8 cellular contexts compared by ENCODE assay signal in the genomic region with DNA sequence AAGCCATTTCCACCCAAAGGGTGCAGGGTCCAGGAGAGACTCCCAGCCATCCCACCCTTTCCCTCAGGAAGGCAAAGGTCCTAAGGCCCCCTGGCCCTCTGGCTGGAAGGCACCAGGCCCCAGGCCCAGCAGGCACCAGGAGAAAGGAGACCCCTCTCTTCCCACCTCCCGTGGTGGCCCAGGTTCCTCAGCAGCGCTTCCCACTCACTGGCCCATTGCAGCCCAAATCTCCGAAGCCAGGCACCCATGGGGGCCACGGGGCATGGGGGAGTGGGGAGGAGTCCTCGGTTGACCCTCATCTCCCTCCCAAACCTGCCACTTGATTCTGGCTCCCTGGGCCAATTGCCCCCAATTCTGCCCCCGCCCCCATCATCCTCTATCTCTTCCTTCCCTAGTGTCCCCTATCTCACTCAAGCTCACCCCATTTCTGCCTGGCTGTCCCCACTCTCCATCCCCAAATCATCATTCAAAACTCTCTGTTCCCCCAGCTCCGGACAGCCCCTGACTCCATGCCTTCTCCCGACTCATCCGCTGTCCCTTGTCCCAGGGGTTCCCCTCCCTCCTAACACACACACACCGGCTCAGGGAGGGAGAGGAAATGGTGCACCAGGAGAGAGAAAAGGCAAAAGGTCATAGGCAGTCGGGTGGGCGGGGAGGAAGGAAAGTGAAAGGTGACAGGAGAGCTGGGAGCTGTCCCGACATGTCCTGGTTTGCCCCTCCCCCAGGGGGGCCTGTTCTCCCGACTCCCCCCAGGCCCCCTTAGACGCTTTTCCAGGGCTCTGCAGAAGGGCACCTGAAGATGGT. TPM values are rescaled to one million over a fixed set of nuclear protein-coding genes. Genes with fewer than 3 reads are reported as not detected.
A peak's percentile ranks its signal among the peaks of the same experiment; 100 is the strongest.
DNase-seq lines count a peak whose midpoint lies in the region; ATAC-seq and TF ChIP-seq lines count a peak whose summit lies in the region.

No MANE protein-coding gene starts in this region.

- POLR2A ChIA-PET in A673 (lab: Charles Lee; ENCODE audit: low non-redundant PET): interaction anchor here (0.5 kb wide), 1 partner anchor 607 kb away, joined by 3 read pairs; no protein-coding TSS in a partner anchor
- POLR2A ChIA-PET in IMR-90 (lab: Charles Lee; ENCODE audit: unreplicated experiment): interaction anchor here (0.5 to 0.8 kb wide), 2 partner anchors 33 to 137 kb away, joined by 3 to 4 read pairs; no protein-coding TSS in a partner anchor

- no peak overlapping the region for H3K27ac ChIP-seq in A673 (ENCODE audit: low read depth, low read length, poor library complexity, severe bottlenecking)
- H3K27ac ChIP-seq in IMR-90 (ENCODE audit: insufficient read depth, low read length): peak overlapping the region; percentile 100

- H3K27me3 Mint-ChIP-seq in central memory CD8-positive, alpha-beta T cell: peaks cover 44% of the 10 kb centered on the region
- H3K27me3 Mint-ChIP-seq in naive B cell: peaks cover 28 to 60% (median 47%) of the 10 kb centered on the region in 3 donors

- dilution Hi-C loops in IMR-90 (cut with HindIII; ENCODE audit: low sequenced_read_pairs, unreplicated experiment): no loop called here

- peak overlapping the region; percentile 94 for H3K4me2 ChIP-seq in IMR-90 (ENCODE audit: low read depth, low read length)

- TF ChIP-seq CTCF in A673 (conservative IDR thresholded peaks at IDR 0.05; ENCODE audit: low read depth, low read length) (no peak), IMR-90 (conservative IDR thresholded peaks at IDR 0.05; ENCODE audit: low read depth, low read length) (no peak)

- H3K9ac ChIP-seq in IMR-90 (ENCODE audit: low read depth, low read length): peak overlapping the region; percentile 100

- peak overlapping the region; percentile 94 for H2BK5ac ChIP-seq in IMR-90 (ENCODE audit: low read depth, low read length, poor library complexity, severe bottlenecking)

- TF ChIP-seq RAD21 in IMR-90 (IDR thresholded peaks at IDR 0.05; ENCODE audit: low read length): no peak

- no CpG with 5 or more reads among the region's 15 CpGs for WGBS in IMR-90 (ENCODE audit: extremely low coverage in 2 of 2, insufficient read length in 1 of 2), 2 experiments

- CTCF ChIA-PET in A673 (lab: Charles Lee): no interaction called here
- CTCF ChIA-PET in IMR-90 (lab: Yijun Ruan, JAX): no interaction called here

- in situ Hi-C loops in IMR-90 (cut with MboI; ENCODE audit: low sequenced_read_pairs): no loop called here

- peak overlapping the region; percentile 77 for H3K4me3 Mint-ChIP-seq in central memory CD8-positive, alpha-beta T cell
- peak overlapping the region in 6 of 8 donors; percentile 63 to 82 (median 76) for H3K4me3 Mint-ChIP-seq in naive B cell

- TF ChIP-seq POLR2A in IMR-90 (IDR thresholded peaks at IDR 0.05; ENCODE audit: low read depth, low read length): peak; percentile 25
- TF ChIP-seq POLR2A in GM18505 (IDR thresholded peaks at IDR 0.05; ENCODE audit: borderline replicate concordance, extremely low read depth, insufficient read depth, insufficient read length): no peak

- H3K36me3 ChIP-seq in A673 (ENCODE audit: insufficient read depth, low read length, poor library complexity, severe bottlenecking) (no peaks in the 10 kb centered on the region), IMR-90 (ENCODE audit: control insufficient read depth, insufficient read depth, low read length) (peaks cover 47% of the 10 kb centered on the region)

- peaks cover 25% of the 10 kb centered on the region for H3K9me1 ChIP-seq in IMR-90 (ENCODE audit: insufficient read depth, low read length)

- H4K91ac ChIP-seq in IMR-90 (ENCODE audit: insufficient read depth, low read depth, low read length): peak overlapping the region; percentile 99

- intact Hi-C loops in A673 (cut with micrococcal nuclease; ENCODE audit: unreplicated experiment): no loop called here
- intact Hi-C loops in IMR-90 (cut with micrococcal nuclease): loop anchor here (5.0 kb wide), 1 partner anchor 88 kb away; no protein-coding TSS in a partner anchor

- ATAC-seq in IMR-90 (ENCODE audit: low read depth) (peak; percentile 1), naive B cell (ENCODE audit: low read depth in 2 of 2) (no peak), GM21825 (IDR thresholded peaks at IDR 0.05; ENCODE audit: unreplicated experiment) (no peak), GM18505 (IDR thresholded peaks at IDR 0.05; ENCODE audit: unreplicated experiment) (no peak)
- no peak for ATAC-seq in central memory CD8-positive, alpha-beta T cell (replicated peaks; ENCODE audit: extremely low read depth, poor library complexity, severe bottlenecking)

- H3K27ac Mint-ChIP-seq in central memory CD8-positive, alpha-beta T cell (ENCODE audit: low read depth): no peak overlapping the region
- H3K27ac Mint-ChIP-seq in naive B cell: no peak overlapping the region

- peak overlapping the region; percentile 99 for H2BK120ac ChIP-seq in IMR-90 (ENCODE audit: low read depth, low read length)

- H3K36me3 Mint-ChIP-seq in central memory CD8-positive, alpha-beta T cell (ENCODE audit: insufficient read depth): peaks cover 2% of the 10 kb centered on the region
- peaks cover 0 to 8% of the 10 kb centered on the region in 2 donors for H3K36me3 Mint-ChIP-seq in naive B cell

- H3K9me3 ChIP-seq in A673 (ENCODE audit: low read depth, low read length, poor library complexity, severe bottlenecking): no peaks in the 10 kb centered on the region
- no peaks in the 10 kb centered on the region for H3K9me3 ChIP-seq in IMR-90 (ENCODE audit: control insufficient read depth, insufficient read depth, low read length)

- peaks cover 2% of the 10 kb centered on the region for H3K27me3 ChIP-seq in A673 (replicated peaks; ENCODE audit: insufficient read depth, low read depth, low read length, poor library complexity)
- no peaks in the 10 kb centered on the region for H3K27me3 ChIP-seq in IMR-90 (ENCODE audit: control insufficient read depth, insufficient read depth, low read length)

- H2BK15ac ChIP-seq in IMR-90 (ENCODE audit: low read depth, low read length): peak overlapping the region; percentile 100

- peaks cover 28% of the 10 kb centered on the region for H3K4me1 Mint-ChIP-seq in central memory CD8-positive, alpha-beta T cell
- peaks cover 27 to 36% (median 29%) of the 10 kb centered on the region in 3 donors for H3K4me1 Mint-ChIP-seq in naive B cell

- H2AFZ ChIP-seq in IMR-90 (replicated peaks; ENCODE audit: low read length, poor library complexity): peak overlapping the region; percentile 89

- H3K4ac ChIP-seq in IMR-90 (ENCODE audit: low read depth, low read length): peak overlapping the region; percentile 100

- H4K8ac ChIP-seq in IMR-90 (ENCODE audit: low read depth in 2 of 2, low read length in 2 of 2): peak overlapping the region; percentile 94 to 96

- peak overlapping the region; percentile 100 for H2AK5ac ChIP-seq in IMR-90 (ENCODE audit: low read depth, low read length)

- BruUV-seq in A673 (replicated peaks; lab: Mats Ljungman, UMichigan) (no TSS peak), IMR-90 (replicated peaks; lab: Mats Ljungman, UMichigan) (no TSS peak)

- H3K4me3 ChIP-seq in A673 (ENCODE audit: low read depth, low read length, poor library complexity, severe bottlenecking): peak overlapping the region; percentile 47
- H3K4me3 ChIP-seq in IMR-90 (ENCODE audit: insufficient read depth, low read depth, low read length): peak overlapping the region; percentile 87

- H2AK9ac ChIP-seq in IMR-90 (replicated peaks; ENCODE audit: low read depth, low read length, poor library complexity): peak overlapping the region; percentile 96

- H3K9me3 Mint-ChIP-seq in central memory CD8-positive, alpha-beta T cell: no peaks in the 10 kb centered on the region
- no peaks in the 10 kb centered on the region for H3K9me3 Mint-ChIP-seq in naive B cell

- peak overlapping the region; percentile 84 for H2BK20ac ChIP-seq in IMR-90 (ENCODE audit: low read depth, low read length)

- H4K20me1 ChIP-seq in IMR-90 (ENCODE audit: insufficient read depth, low read length): no peaks in the 10 kb centered on the region

- peak overlapping the region; percentile 99 for H3K23ac ChIP-seq in IMR-90 (ENCODE audit: low read depth, low read length)

- H3K4me1 ChIP-seq in A673 (ENCODE audit: insufficient read depth, low read length, poor library complexity, severe bottlenecking): peaks cover 14% of the 10 kb centered on the region
- H3K4me1 ChIP-seq in IMR-90 (ENCODE audit: control insufficient read depth, insufficient read depth, low read length): peaks cover 66% of the 10 kb centered on the region

- no peak for DNase-seq in A673 (ENCODE audit: low spot score)
- DNase-seq in IMR-90: no peak
- no peak for DNase-seq in central memory CD8-positive, alpha-beta T cell (ENCODE audit: low spot score in 2 of 2)
- DNase-seq in naive B cell: no peak
- DNase-seq in NCI-H2107 (lab: John Stamatoyannopoulos, UW): no peak
- DNase-seq in NCI-H526 (lab: John Stamatoyannopoulos, UW): no peak

- peak overlapping the region; percentile 100 for H3K18ac ChIP-seq in IMR-90 (ENCODE audit: low read depth, low read length)

- H3K56ac ChIP-seq in IMR-90 (ENCODE audit: extremely low read depth, insufficient read depth, low read length): peak overlapping the region; percentile 87

- peaks cover 37 to 60% of the 10 kb centered on the region in 2 experiments for H3K79me1 ChIP-seq in IMR-90 (ENCODE audit: low read depth in 1 of 2, low read length in 2 of 2)

- peak overlapping the region; percentile 98 for H3K14ac ChIP-seq in IMR-90 (replicated peaks; ENCODE audit: low read depth, low read length)

- peak overlapping the region; percentile 100 for H4K5ac ChIP-seq in IMR-90 (ENCODE audit: low read depth, low read length)

TF ChIP-seq in IMR-90, 13 proteins besides CTCF, POLR2A, EP300 and RAD21 (continues in another document):
- TF ChIP-seq SMC3 (IDR thresholded peaks at IDR 0.05; ENCODE audit: low read depth, low read length) (no peak), FOS (IDR thresholded peaks at IDR 0.05; ENCODE audit: low read depth, low read length) (no peak)

RNA-seq across cellular contexts. Expression of a gene that starts 1.2 kb away (rescaled TPM):
- total RNA-seq in A673 (2021) (0.24 and 0.59 TPM in 2 replicates), IMR-90 (2012; rRNA removed) (79.4 and 130 TPM in 2 replicates)
- polyA plus RNA-seq in IMR-90 (2012; rRNA removed) (203 and 214 TPM in 2 replicates), naive B cell (ENCODE audit: low read depth in 6 of 6) (not detected)
- 41.6 and 110 TPM in 2 replicates for polyA plus RNA-seq in IMR-90 (2012; cell fraction: cytosol; rRNA removed)
- 1,609 and 2,085 TPM in 2 replicates for polyA plus RNA-seq in IMR-90 (2012; cell fraction: nucleus; rRNA removed; ENCODE audit: low replicate concordance)

RNA-seq across cellular contexts. Expression of a gene that starts 21.3 kb away (rescaled TPM):
- total RNA-seq in A673 (2021) (not detected in 2 replicates), IMR-90 (2012; rRNA removed) (not detected in 2 replicates)
- polyA plus RNA-seq in IMR-90 (2012; rRNA removed) (not detected in 2 replicates), naive B cell (ENCODE audit: low read depth in 6 of 6) (1 to 10 TPM in 5 of 6 donors, under 1 TPM in 1; 0.66 to 4.7 (median 1.3) TPM)
- 0.07 TPM in 1 of 2 replicates, not detected in the other for polyA plus RNA-seq in IMR-90 (2012; cell fraction: cytosol; rRNA removed)
- 0.42 and 0.81 TPM in 2 replicates for polyA plus RNA-seq in IMR-90 (2012; cell fraction: nucleus; rRNA removed; ENCODE audit: low replicate concordance)

RNA-seq across cellular contexts. Expression of a gene that starts 43.9 kb away (rescaled TPM):
- 2.0 and 5.5 TPM in 2 replicates for total RNA-seq in A673 (2021)
- 10.6 and 11.7 TPM in 2 replicates for total RNA-seq in IMR-90 (2012; rRNA removed)
- 23.5 and 26.9 TPM in 2 replicates for polyA plus RNA-seq in IMR-90 (2012; rRNA removed)
- 11.4 and 33.1 TPM in 2 replicates for polyA plus RNA-seq in IMR-90 (2012; cell fraction: cytosol; rRNA removed)
- 55.8 and 106 TPM in 2 replicates for polyA plus RNA-seq in IMR-90 (2012; cell fraction: nucleus; rRNA removed; ENCODE audit: low replicate concordance)
- polyA plus RNA-seq in naive B cell (ENCODE audit: low read depth in 6 of 6): 10 to 100 TPM in 5 of 6 donors, not detected in 1; 11.0 to 18.5 (median 14.7) TPM

Comparison
In these comparisons a context has a peak if more than half of its experiments do, and no peak if none do; other contexts are left out.
1. RNA of a gene that starts 1.2 kb away (total RNA-seq): 79.4 to 130 TPM in IMR-90; 0.24 to 0.59 TPM in A673; every median in the first group is over 10 times any median in the second.